14 cellular contexts compared by ENCODE assay signal in the genomic region with DNA sequence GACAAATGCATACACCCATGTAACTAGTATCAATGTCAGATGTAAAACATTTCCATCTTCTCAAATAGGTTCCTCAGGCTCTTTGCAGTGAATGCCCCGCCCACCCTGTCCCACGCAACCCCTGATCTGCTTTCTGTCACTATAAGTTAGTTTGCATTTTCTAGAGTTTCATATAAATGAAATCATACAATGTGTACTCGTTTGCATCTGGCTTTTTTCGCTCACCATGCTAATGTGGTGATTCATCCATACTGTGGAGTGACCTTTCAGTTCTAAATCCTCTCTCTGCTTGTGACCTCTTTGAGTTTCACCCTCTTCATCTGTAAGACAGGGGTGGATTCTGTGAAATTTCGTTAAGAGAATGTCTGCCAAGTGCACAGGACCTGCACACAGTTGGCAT. TPM values are rescaled to one million over a fixed set of nuclear protein-coding genes. Genes with fewer than 3 reads are reported as not detected.
DNase-seq lines count a peak whose midpoint lies in the region; ATAC-seq and TF ChIP-seq lines count a peak whose summit lies in the region.
"Had no signal": no experiment of that assay in that cellular context is flagged by ENCODE, and none has a peak within 500 bp of the region (broad histone marks: within the 10 kb centered on the region; RNA-seq: fewer than 3 reads in every experiment).

No MANE protein-coding gene starts in this region.

- H3K4me1 Mint-ChIP-seq in activated T-helper 17 cell treated with anti-CD3 and anti-CD28 coated beads, Interleukin-2, amount 50 U/mL, for 72 hours = no peaks in the 10 kb centered on the region

- H3K36me3 Mint-ChIP-seq in activated T-helper 17 cell treated with anti-CD3 and anti-CD28 coated beads, Interleukin-2, amount 50 U/mL, for 72 hours (ENCODE audit: low read depth) = no peaks in the 10 kb centered on the region
- H3K36me3 Mint-ChIP-seq: CD8-positive, alpha-beta T cell had no signal

- H3K4me3 Mint-ChIP-seq in activated T-helper 17 cell treated with anti-CD3 and anti-CD28 coated beads, Interleukin-2, amount 50 U/mL, for 72 hours = no peak overlapping the region
- H3K4me3 Mint-ChIP-seq: CD8-positive, alpha-beta T cell; nephron had no signal

- no peak overlapping the region for H3K27ac Mint-ChIP-seq in activated T-helper 17 cell treated with anti-CD3 and anti-CD28 coated beads, Interleukin-2, amount 50 U/mL, for 72 hours
- H3K27ac Mint-ChIP-seq: CD8-positive, alpha-beta T cell; nephron had no signal

- H3K4me3 ChIP-seq in fibroblast of villous mesenchyme (ENCODE audit: low read depth, low read length) = no peak overlapping the region
- H3K4me3 ChIP-seq: cardiac muscle cell, SJSA1, skin epidermis had no signal

- H3K9me3 Mint-ChIP-seq in activated T-helper 17 cell treated with anti-CD3 and anti-CD28 coated beads, Interleukin-2, amount 50 U/mL, for 72 hours = no peaks in the 10 kb centered on the region
- H3K9me3 Mint-ChIP-seq: CD8-positive, alpha-beta T cell; nephron had no signal

- no peak for TF ChIP-seq CTCF in GM20000 (IDR thresholded peaks at IDR 0.05; ENCODE audit: extremely low read depth, missing control alignments)
- no peak for TF ChIP-seq CTCF in fibroblast of villous mesenchyme (IDR thresholded peaks at IDR 0.05; ENCODE audit: insufficient read depth, low read depth, low read length)

- ATAC-seq in activated T-helper 17 cell treated with anti-CD3 and anti-CD28 coated beads, Interleukin-2, amount 50 U/mL, for 72 hours (replicated peaks) = peak; percentile 95
- ATAC-seq in HG03521 (IDR thresholded peaks at IDR 0.05; ENCODE audit: unreplicated experiment) (no peak), GM21390 (IDR thresholded peaks at IDR 0.05; ENCODE audit: unreplicated experiment) (no peak)
- ATAC-seq: CD8-positive, alpha-beta T cell had no signal

- H3K27me3 Mint-ChIP-seq in activated T-helper 17 cell treated with anti-CD3 and anti-CD28 coated beads, Interleukin-2, amount 50 U/mL, for 72 hours = peaks cover 26% of the 10 kb centered on the region

- DNase-seq in EH (ENCODE audit: low read depth) (peak; percentile 51), GM20000 (ENCODE audit: low spot score) (peak; percentile 45), fibroblast of villous mesenchyme (ENCODE audit: low read depth) (peak; percentile 57), islet precursor cell (no peak)
- no peak for DNase-seq in stimulated activated naive CD4-positive, alpha-beta T cell treated with Interleukin-2 at 50 U/mL for 16 hours (lab: John Stamatoyannopoulos, UW)
- DNase-seq: CD8-positive, alpha-beta T cell; NCI-H2107 had no signal

RNA-seq across cellular contexts. Expression of a gene that starts 30.6 kb away (rescaled TPM):
- total RNA-seq in activated T-helper 17 cell treated with anti-CD3 and anti-CD28 coated beads, Interleukin-2, amount 50 U/mL, for 72 hours = under 1 TPM in 1 of 2 donors, not detected in 1; 0.24 TPM
- not detected in 2 replicates for total RNA-seq in fibroblast of villous mesenchyme
- total RNA-seq: CD8-positive, alpha-beta T cell; SJSA1 had no signal

RNA-seq across cellular contexts. Expression of a gene that starts 38.4 kb away (rescaled TPM):
- total RNA-seq in activated T-helper 17 cell treated with anti-CD3 and anti-CD28 coated beads, Interleukin-2, amount 50 U/mL, for 72 hours = 100 to 1,000 TPM; 291 to 437 TPM
- total RNA-seq in fibroblast of villous mesenchyme = 215 and 306 TPM in 2 replicates

RNA-seq across cellular contexts. Expression of a gene that starts 46.7 kb away (rescaled TPM):
- 10 to 100 TPM; 31.8 to 58.6 TPM for total RNA-seq in activated T-helper 17 cell treated with anti-CD3 and anti-CD28 coated beads, Interleukin-2, amount 50 U/mL, for 72 hours
- 18.7 and 30.7 TPM in 2 replicates for total RNA-seq in fibroblast of villous mesenchyme

RNA-seq across cellular contexts. Expression of a gene that starts 46.7 kb away (rescaled TPM):
- 10 to 100 TPM; 33.2 to 41.3 TPM for total RNA-seq in activated T-helper 17 cell treated with anti-CD3 and anti-CD28 coated beads, Interleukin-2, amount 50 U/mL, for 72 hours
- total RNA-seq in fibroblast of villous mesenchyme = 13.5 and 20.7 TPM in 2 replicates

Comparison
In these comparisons a context has a peak if more than half of its experiments do, and no peak if none do; other contexts are left out.
1. DNase-seq: peak in EH (single experiment), GM20000 (single experiment) and fibroblast of villous mesenchyme (single experiment); none in islet precursor cell (single experiment) and stimulated activated naive CD4-positive, alpha-beta T cell treated with Interleukin-2 at 50 U/mL for 16 hours (single experiment).